1 cellular context compared by ENCODE assay signal in genomic region chr16:56950455-56950854, GRCh38.
TF ChIP-seq lines count a peak whose summit lies in the region.

No MANE protein-coding gene starts in this region.

TF ChIP-seq in H1, 55 proteins besides CTCF, POLR2A, EP300 and RAD21:
- TF ChIP-seq HDAC2 (IDR thresholded peaks at IDR 0.05; ENCODE audit: borderline replicate concordance in 1 of 2, low read depth in 2 of 2, low read length in 2 of 2) (no peak), KDM5A (IDR thresholded peaks at IDR 0.05; ENCODE audit: low read length) (no peak), CBX8 (IDR thresholded peaks at IDR 0.05; ENCODE audit: borderline replicate concordance, low read depth, low read length) (no peak), JUN (IDR thresholded peaks at IDR 0.05; ENCODE audit: low read depth, low read length) (no peak)
